ENCODE assay signal across 2 cellular contexts in genomic region chr5:2143646-2144386, GRCh38.
TF ChIP-seq lines count a peak whose summit lies in the region.

No MANE protein-coding gene starts in this region.

TF ChIP-seq in HCT116, 20 proteins besides CTCF, POLR2A, EP300 and RAD21 (continued from another document):
- TF ChIP-seq ZNF274 (IDR thresholded peaks at IDR 0.05; ENCODE audit: low read depth, low read length) (no peak), SP1 (IDR thresholded peaks at IDR 0.05; ENCODE audit: low read depth) (no peak), CBX3 (IDR thresholded peaks at IDR 0.05; ENCODE audit: low read depth) (no peak), ZFX (IDR thresholded peaks at IDR 0.05) (no peak), EZH2phosphoT487 (IDR thresholded peaks at IDR 0.05; ENCODE audit: borderline replicate concordance) (no peak), FOSL1 (IDR thresholded peaks at IDR 0.05; ENCODE audit: low read depth) (no peak)
- TF ChIP-seq, protein P1, sequence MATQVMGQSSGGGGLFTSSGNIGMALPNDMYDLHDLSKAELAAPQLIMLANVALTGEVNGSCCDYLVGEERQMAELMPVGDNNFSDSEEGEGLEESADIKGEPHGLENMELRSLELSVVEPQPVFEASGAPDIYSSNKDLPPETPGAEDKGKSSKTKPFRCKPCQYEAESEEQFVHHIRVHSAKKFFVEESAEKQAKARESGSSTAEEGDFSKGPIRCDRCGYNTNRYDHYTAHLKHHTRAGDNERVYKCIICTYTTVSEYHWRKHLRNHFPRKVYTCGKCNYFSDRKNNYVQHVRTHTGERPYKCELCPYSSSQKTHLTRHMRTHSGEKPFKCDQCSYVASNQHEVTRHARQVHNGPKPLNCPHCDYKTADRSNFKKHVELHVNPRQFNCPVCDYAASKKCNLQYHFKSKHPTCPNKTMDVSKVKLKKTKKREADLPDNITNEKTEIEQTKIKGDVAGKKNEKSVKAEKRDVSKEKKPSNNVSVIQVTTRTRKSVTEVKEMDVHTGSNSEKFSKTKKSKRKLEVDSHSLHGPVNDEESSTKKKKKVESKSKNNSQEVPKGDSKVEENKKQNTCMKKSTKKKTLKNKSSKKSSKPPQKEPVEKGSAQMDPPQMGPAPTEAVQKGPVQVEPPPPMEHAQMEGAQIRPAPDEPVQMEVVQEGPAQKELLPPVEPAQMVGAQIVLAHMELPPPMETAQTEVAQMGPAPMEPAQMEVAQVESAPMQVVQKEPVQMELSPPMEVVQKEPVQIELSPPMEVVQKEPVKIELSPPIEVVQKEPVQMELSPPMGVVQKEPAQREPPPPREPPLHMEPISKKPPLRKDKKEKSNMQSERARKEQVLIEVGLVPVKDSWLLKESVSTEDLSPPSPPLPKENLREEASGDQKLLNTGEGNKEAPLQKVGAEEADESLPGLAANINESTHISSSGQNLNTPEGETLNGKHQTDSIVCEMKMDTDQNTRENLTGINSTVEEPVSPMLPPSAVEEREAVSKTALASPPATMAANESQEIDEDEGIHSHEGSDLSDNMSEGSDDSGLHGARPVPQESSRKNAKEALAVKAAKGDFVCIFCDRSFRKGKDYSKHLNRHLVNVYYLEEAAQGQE (IDR thresholded peaks at IDR 0.05; ENCODE audit: low read depth) = no peak
TF ChIP-seq in HCT116: peak in this region for 0.

TF ChIP-seq in K562, 482 proteins besides CTCF, POLR2A, EP300 and RAD21 (continued from another document):
- TF ChIP-seq ZNF395 (CRISPR knock-in tag; IDR thresholded peaks at IDR 0.05) (no peak), BMI1 (IDR thresholded peaks at IDR 0.05; ENCODE audit: low read length) (no peak), GATAD2B (IDR thresholded peaks at IDR 0.05; ENCODE audit: borderline replicate concordance) (no peak), E2F8 (IDR thresholded peaks at IDR 0.05; ENCODE audit: low read depth, partially characterized antibody) (no peak)
